Comparison of ENCODE assay signal across 8 cellular contexts in genomic region chr5:177446184-177447065, GRCh38. TPM values are rescaled to one million over a fixed set of nuclear protein-coding genes. Genes with fewer than 3 reads are reported as not detected.
DNase-seq lines count a peak whose midpoint lies in the region; ATAC-seq, FAIRE-seq and TF ChIP-seq lines count a peak whose summit lies in the region.

A gene with protein sequence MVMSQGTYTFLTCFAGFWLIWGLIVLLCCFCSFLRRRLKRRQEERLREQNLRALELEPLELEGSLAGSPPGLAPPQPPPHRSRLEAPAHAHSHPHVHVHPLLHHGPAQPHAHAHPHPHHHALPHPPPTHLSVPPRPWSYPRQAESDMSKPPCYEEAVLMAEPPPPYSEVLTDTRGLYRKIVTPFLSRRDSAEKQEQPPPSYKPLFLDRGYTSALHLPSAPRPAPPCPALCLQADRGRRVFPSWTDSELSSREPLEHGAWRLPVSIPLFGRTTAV (plus strand): TSS chr5:177446814. CDS start chr5:177455068, 8,254 bp downstream.

- peaks cover 2% of the 10 kb centered on the region; the same call in 1 of the 2 replicates for H4K20me1 ChIP-seq in HepG2 (ENCODE audit: insufficient read depth, low read length)

- H3K27ac ChIP-seq in HepG2 (ENCODE audit: extremely low read length, insufficient read depth, low read length), result peak within 1 kb of the TSS; percentile 74

- H3K9ac ChIP-seq in HepG2 (ENCODE audit: insufficient read depth, low read depth, low read length), result peak within 1 kb of the TSS; percentile 82

- H3K79me2 ChIP-seq in HepG2 (ENCODE audit: insufficient read depth, low read length), result no peaks in the 10 kb centered on the region

- TF ChIP-seq EP300 in HepG2 (IDR thresholded peaks at IDR 0.05; ENCODE audit: low read depth in 2 of 2, low read length in 2 of 2) (no peak), HepG2 (CRISPR knock-in tag; IDR thresholded peaks at IDR 0.05; ENCODE audit: borderline replicate concordance) (no peak; the same call in 1 of the 2 replicates)

- no peaks in the 10 kb centered on the region for H3K9me3 ChIP-seq in HepG2 (ENCODE audit: low read length)

- no peak within 1 kb of the TSS for H2AFZ ChIP-seq in HepG2 (ENCODE audit: low read length)

- 18% methylated on average over 10 of the region's 90 CpGs for WGBS in HepG2 (ENCODE audit: low lambda C conversion rate)

- intact Hi-C loops in HepG2 (cut with micrococcal nuclease; ENCODE audit: unreplicated experiment), result loop anchor here (5.0 kb wide), 1 partner anchor 119 kb away; no protein-coding TSS in a partner anchor

- no TSS peak for BruUV-seq in HepG2 (replicated peaks; lab: Mats Ljungman, UMichigan)

- H3K4me2 ChIP-seq in HepG2 (ENCODE audit: low read depth, low read length), result peak within 1 kb of the TSS; percentile 99

- in situ Hi-C loops in HepG2 (cut with HindIII; ENCODE audit: extremely low pct_ligation_motif_present, low pct_unique_long_range_greater_than_20kb), result loop anchor here (5.0 kb wide), 1 partner anchor 134 kb away; the partner anchor contains the start of gene MXD3

- H3K36me3 ChIP-seq in HepG2 (replicated peaks in 1 of 2; ENCODE audit: control insufficient read depth in 1 of 2, insufficient read depth in 2 of 2, low read length in 2 of 2), result 0 out of 5 replicates have a peak, but pooled peaks cover 0 to 5% of the 10 kb centered on the region in 2 experiments

- TF ChIP-seq POLR2A in GM12892 (IDR thresholded peaks at IDR 0.05; ENCODE audit: low read depth, low read length) (peak; percentile 86), HepG2 (IDR thresholded peaks at IDR 0.05; ENCODE audit: insufficient read depth in 1 of 2, low read depth in 2 of 2, low read length in 2 of 2) (peak in 1 of 2 experiments; percentile 41; a peak in 1 of 4 replicates)

- ATAC-seq in HG02852 (IDR thresholded peaks at IDR 0.05; ENCODE audit: unreplicated experiment) (peak; percentile 54), HepG2 (peak; percentile 27)

- H3K4me1 ChIP-seq in HepG2 (ENCODE audit: insufficient read depth, low read length), result peaks cover 49% of the 10 kb centered on the region

- peak; percentile 65 for TF ChIP-seq RAD21 in HepG2 (CRISPR knock-in tag; IDR thresholded peaks at IDR 0.05)

- FAIRE-seq in GM12892 (lab: Jason Lieb, UNC), result peak; percentile 97
- FAIRE-seq in HepG2 (lab: Jason Lieb, UNC), result no peak

- CTCF ChIA-PET in HepG2 (lab: Yijun Ruan, JAX; ENCODE audit: low intra/inter-chr PET ratio, low total read pairs), result interaction anchor here (1.4 kb wide), 1 partner anchor 11 kb away, joined by 5 read pairs; no protein-coding TSS in a partner anchor

- peak; percentile 18 for TF ChIP-seq CTCF in HepG2 (CRISPR knock-in tag; IDR thresholded peaks at IDR 0.05)

- DNase-seq in 8988T, result peak; percentile 99
- peak; percentile 94 for DNase-seq in GM12892 (ENCODE audit: insufficient read length)
- DNase-seq in NCI-H2227 (lab: John Stamatoyannopoulos, UW; ENCODE audit: unreplicated experiment), result peak; percentile 82
- DNase-seq in activated CD4-positive, alpha-beta T cell treated with anti-CD3 and anti-CD28 coated beads for 4 hours, result peak; percentile 69 to 72
- peak; percentile 78 for DNase-seq in dermis blood vessel endothelial cell
- DNase-seq in HepG2 (ENCODE audit: low spot score), result no peak
- DNase-seq in stimulated activated CD4-positive, alpha-beta T cell treated with anti-CD3 and anti-CD28 coated beads, Interleukin-4, amount 100 ng/mL, for 48 hours (ENCODE audit: low read depth in 2 of 2), result peak; percentile 56

- POLR2A ChIA-PET in HepG2 (lab: Yijun Ruan, JAX), result interaction anchor here (0.8 to 4.2 kb wide), 5 partner anchors 9 to 68 kb away, joined by 3 to 19 read pairs (median 3); partner anchors contain the start of gene GRK6

- peak within 1 kb of the TSS; percentile 55 to 80 (median 61) for H3K4me3 ChIP-seq in HepG2 (replicated peaks in 1 of 3; ENCODE audit: insufficient read depth in 1 of 3, low read depth in 2 of 3, low read length in 3 of 3)

- H3K27me3 ChIP-seq in HepG2 (ENCODE audit: control insufficient read depth in 1 of 2, insufficient read depth in 2 of 2, low read length in 2 of 2), result no peaks in the 10 kb centered on the region

TF ChIP-seq in HepG2, 621 proteins besides CTCF, POLR2A, EP300 and RAD21 (continues in another document):
- TF ChIP-seq ZNF589 (CRISPR knock-in tag; conservative IDR thresholded peaks at IDR 0.05) (no peak), KAT2B (IDR thresholded peaks at IDR 0.05; ENCODE audit: borderline replicate concordance, low read depth, low read length) (no peak), ZNF431 (CRISPR knock-in tag; IDR thresholded peaks at IDR 0.05; ENCODE audit: borderline replicate concordance, low read depth) (0 out of 2 replicates have a peak, but pooled peaks have one; percentile 49), KLF9 (CRISPR knock-in tag; IDR thresholded peaks at IDR 0.05; ENCODE audit: low read depth) (no peak), AGO2 (optimal IDR thresholded peaks at IDR 0.05; ENCODE audit: low read depth, low read length) (peak; percentile 90), ZNF335 (CRISPR knock-in tag; IDR thresholded peaks at IDR 0.05) (no peak), ZNF207 (IDR thresholded peaks at IDR 0.05; ENCODE audit: borderline replicate concordance) (no peak), KMT2A (CRISPR knock-in tag; IDR thresholded peaks at IDR 0.05) (0 out of 2 replicates have a peak, but pooled peaks have one; percentile 14), NONO (IDR thresholded peaks at IDR 0.05) (no peak), NONO (CRISPR knock-in tag; conservative IDR thresholded peaks at IDR 0.05) (0 out of 2 replicates have a peak, but pooled peaks have one; percentile 23), YY1 (IDR thresholded peaks at IDR 0.05; ENCODE audit: insufficient read depth, insufficient replicate concordance, low read depth, low read length) (no peak), HOXA9 (CRISPR knock-in tag; IDR thresholded peaks at IDR 0.05; ENCODE audit: borderline replicate concordance) (no peak)
- TF ChIP-seq, protein P1, sequence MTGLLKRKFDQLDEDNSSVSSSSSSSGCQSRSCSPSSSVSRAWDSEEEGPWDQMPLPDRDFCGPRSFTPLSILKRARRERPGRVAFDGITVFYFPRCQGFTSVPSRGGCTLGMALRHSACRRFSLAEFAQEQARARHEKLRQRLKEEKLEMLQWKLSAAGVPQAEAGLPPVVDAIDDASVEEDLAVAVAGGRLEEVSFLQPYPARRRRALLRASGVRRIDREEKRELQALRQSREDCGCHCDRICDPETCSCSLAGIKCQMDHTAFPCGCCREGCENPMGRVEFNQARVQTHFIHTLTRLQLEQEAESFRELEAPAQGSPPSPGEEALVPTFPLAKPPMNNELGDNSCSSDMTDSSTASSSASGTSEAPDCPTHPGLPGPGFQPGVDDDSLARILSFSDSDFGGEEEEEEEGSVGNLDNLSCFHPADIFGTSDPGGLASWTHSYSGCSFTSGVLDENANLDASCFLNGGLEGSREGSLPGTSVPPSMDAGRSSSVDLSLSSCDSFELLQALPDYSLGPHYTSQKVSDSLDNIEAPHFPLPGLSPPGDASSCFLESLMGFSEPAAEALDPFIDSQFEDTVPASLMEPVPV (CRISPR knock-in tag; IDR thresholded peaks at IDR 0.05), result peak; percentile 57; the same call in 1 of the 2 replicates

RNA-seq across cellular contexts. Expression of the gene that starts here (rescaled TPM):
- 0.34 TPM for polyA plus RNA-seq in GM12892 (2012; ENCODE audit: missing spikeins)
- 4.5 and 4.8 TPM in 2 replicates for total RNA-seq in dermis blood vessel endothelial cell
- total RNA-seq in HepG2 (2016; rRNA removed; fragmentation: Illumina TruSeq; extraction: Trizol), result 3.9 and 5.0 TPM in 2 replicates
- total RNA-seq in HepG2 (2016; cell fraction: cytosol; rRNA removed; fragmentation: Illumina TruSeq; extraction: Trizol; ENCODE audit: low read depth), result 16.0 and 17.8 TPM in 2 replicates
- 3.2 and 5.8 TPM in 2 replicates for total RNA-seq in HepG2 (2016; cell fraction: insoluble cytoplasmic fraction; rRNA removed; fragmentation: Illumina TruSeq; extraction: Trizol)
- total RNA-seq in HepG2 (2016; cell fraction: membrane; rRNA removed; fragmentation: Illumina TruSeq; extraction: Trizol), result 13.3 and 19.1 TPM in 2 replicates
- total RNA-seq in HepG2 (2016; cell fraction: nucleus; rRNA removed; fragmentation: Illumina TruSeq; extraction: Trizol), result 2.0 and 2.5 TPM in 2 replicates
- polyA plus RNA-seq in HepG2 (2011; rRNA removed), result 4.8 and 6.7 TPM in 2 replicates
- 6.4 and 16.7 TPM in 2 replicates for polyA plus RNA-seq in HepG2 (2011; cell fraction: cytosol; rRNA removed)
- 14.7 and 21.3 TPM in 2 replicates for polyA plus RNA-seq in HepG2 (2011; cell fraction: nucleus; rRNA removed)
- polyA plus RNA-seq in HepG2 (2012), result 1.5 and 3.1 TPM in 2 replicates
- 20.2 and 21.6 TPM in 2 replicates for polyA plus RNA-seq in HepG2 (2016; cell fraction: cytosol; fragmentation: Illumina TruSeq; extraction: Trizol; ENCODE audit: low read depth)
- 4.9 and 5.8 TPM in 2 replicates for polyA plus RNA-seq in HepG2 (2016; cell fraction: insoluble cytoplasmic fraction; fragmentation: Illumina TruSeq; extraction: Trizol; ENCODE audit: low read depth)
- polyA plus RNA-seq in HepG2 (2016; cell fraction: membrane; fragmentation: Illumina TruSeq; extraction: Trizol; ENCODE audit: low read depth), result 16.9 and 17.7 TPM in 2 replicates
- 5.8 and 6.9 TPM in 2 replicates for polyA plus RNA-seq in HepG2 (2016; cell fraction: nucleus; fragmentation: Illumina TruSeq; extraction: Trizol; ENCODE audit: insufficient read depth, low read depth)
- 0.94 and 6.4 TPM in 2 replicates for polyA minus RNA-seq in HepG2 (2011; rRNA and poly(A)+ RNA removed; ENCODE audit: low replicate concordance)
- 3.2 and 5.0 TPM in 2 replicates for polyA minus RNA-seq in HepG2 (2011; cell fraction: cytosol; rRNA and poly(A)+ RNA removed)
- polyA minus RNA-seq in HepG2 (2011; cell fraction: nucleus; rRNA and poly(A)+ RNA removed), result 1.1 and 1.4 TPM in 2 replicates
